ENCODE assay signal across 9 cellular contexts in the genomic region with DNA sequence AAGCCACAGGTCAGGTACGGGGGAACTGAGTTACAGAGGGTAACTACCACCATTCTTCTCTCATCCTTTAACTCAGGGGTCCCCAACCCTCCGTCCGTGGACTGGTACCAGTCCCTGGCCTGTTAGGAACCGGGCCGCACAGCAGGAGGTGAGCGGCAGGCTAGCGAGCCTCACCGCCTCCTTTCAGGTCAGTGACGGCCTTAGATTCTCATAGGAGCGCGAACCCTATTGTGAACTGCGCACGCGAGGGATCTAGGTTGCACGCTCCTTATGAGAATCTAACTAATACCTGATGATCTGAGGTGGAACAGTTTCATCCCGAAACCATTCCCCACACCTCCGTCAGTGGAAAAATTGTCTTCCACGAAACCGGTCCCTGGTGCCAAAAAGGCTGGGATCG. TPM values are rescaled to one million over a fixed set of nuclear protein-coding genes. Genes with fewer than 3 reads are reported as not detected.
DNase-seq lines count a peak whose midpoint lies in the region; ATAC-seq and TF ChIP-seq lines count a peak whose summit lies in the region.
"Not testable (repeated sequence)": the region's sequence is repeated elsewhere in the genome, so short reads cannot be mapped to it uniquely, and the experiment has no call there.
"Had no signal": no experiment of that assay in that cellular context is flagged by ENCODE, and none has a peak within 500 bp of the region (broad histone marks: within the 10 kb centered on the region; RNA-seq: fewer than 3 reads in every experiment).

No MANE protein-coding gene starts in this region.

- peak overlapping the region; percentile 93 for H3K4me3 ChIP-seq in CD8-positive, alpha-beta memory T cell (ENCODE audit: low read length)
- peak overlapping the region; percentile 100 for H3K4me3 ChIP-seq in MG63
- H3K4me3 ChIP-seq in breast epithelium: peak overlapping the region; percentile 82 to 99 (median 94)
- peak overlapping the region; percentile 92 to 96 for H3K4me3 ChIP-seq in foreskin fibroblast (ENCODE audit: low read depth in 1 of 2, low read length in 2 of 2)
- peak overlapping the region; percentile 98 for H3K4me3 ChIP-seq in lower lobe of right lung
- H3K4me3 ChIP-seq in trophoblast cell (ENCODE audit: low read depth, low read length): not testable (repeated sequence)
- H3K4me3 ChIP-seq in transverse colon: peak overlapping the region; percentile 41 to 95 (median 92)

- peak overlapping the region; percentile 94 to 100 (median 99) for H3K4me3 Mint-ChIP-seq in CD8-positive, alpha-beta memory T cell
- peak overlapping the region; percentile 92 for H3K4me3 Mint-ChIP-seq in activated CD4-positive, alpha-beta T cell treated with anti-CD3 and anti-CD28 coated beads, Interleukin-2, amount 10 ng/mL, durations not matched to agents 24 days and 14 days

- peak overlapping the region; percentile 36 for H4K12ac ChIP-seq in trophoblast cell (ENCODE audit: low read depth, low read length)

- peak overlapping the region; percentile 75 for H4K8ac ChIP-seq in trophoblast cell (ENCODE audit: low read depth, low read length)

- H3K36me3 ChIP-seq in CD8-positive, alpha-beta memory T cell (ENCODE audit: insufficient read depth, low read length); breast epithelium; trophoblast cell (ENCODE audit: control insufficient read depth in 1 of 2, insufficient read depth in 2 of 2, low read length in 2 of 2): not testable (repeated sequence)
- H3K36me3 ChIP-seq in MG63 (peaks cover 16% of the 10 kb centered on the region), lower lobe of right lung (peaks cover 13% of the 10 kb centered on the region), transverse colon (peaks cover 0 to 10% (median 4%) of the 10 kb centered on the region in 4 donors)

- peaks cover 9 to 12% of the 10 kb centered on the region in 2 donors for H3K27me3 Mint-ChIP-seq in CD8-positive, alpha-beta memory T cell
- peaks cover 14% of the 10 kb centered on the region for H3K27me3 Mint-ChIP-seq in activated CD4-positive, alpha-beta T cell treated with anti-CD3 and anti-CD28 coated beads, Interleukin-2, amount 10 ng/mL, durations not matched to agents 24 days and 14 days

- not testable (repeated sequence) for H3K23ac ChIP-seq in trophoblast cell (ENCODE audit: low read length)

- in situ Hi-C loops in transverse colon (cut with MboI; ENCODE audit: low pct_ligation_motif_present in 1 of 4, low pct_unique_long_range_greater_than_20kb in 1 of 4, low sequenced_read_pairs in 3 of 4): loop anchor here in 1 of 4 donors (25.0 kb wide), 1 partner anchor 140 kb away; the partner anchor contains the start of genes GALR3 and GCAT

- H2AK5ac ChIP-seq in trophoblast cell (ENCODE audit: low read length): not testable (repeated sequence)

- H3K14ac ChIP-seq in trophoblast cell (ENCODE audit: low read length): not testable (repeated sequence)

- H3K27me3 ChIP-seq in CD8-positive, alpha-beta memory T cell (ENCODE audit: insufficient read depth, low read length, poor library complexity, severe bottlenecking); MG63; breast epithelium; lower lobe of right lung (ENCODE audit: low read depth); trophoblast cell (ENCODE audit: insufficient read depth, low read length); transverse colon: not testable (repeated sequence)

- H2BK12ac ChIP-seq in trophoblast cell (ENCODE audit: low read length): not testable (repeated sequence)

- TF ChIP-seq CTCF in breast epithelium (IDR thresholded peaks at IDR 0.05); foreskin fibroblast (IDR thresholded peaks at IDR 0.05; ENCODE audit: low read depth, low read length); lower lobe of right lung (IDR thresholded peaks at IDR 0.05); transverse colon (IDR thresholded peaks at IDR 0.05): not testable (repeated sequence)

- peak overlapping the region; percentile 84 for H3K4me2 ChIP-seq in trophoblast cell (ENCODE audit: low read length)

- not testable (repeated sequence) for DNase-seq in CD8-positive, alpha-beta memory T cell; MG63; breast epithelium (ENCODE audit: low spot score in 2 of 2); lower lobe of right lung; trophoblast cell; transverse colon
- peak; percentile 65 for DNase-seq in activated CD4-positive, alpha-beta T cell treated with anti-CD3 and anti-CD28 coated beads, Interleukin-2, amount 10 ng/mL, durations not matched to agents 24 days and 14 days
- peak in 1 of 2 donors; percentile 22 for DNase-seq in foreskin fibroblast

- not testable (repeated sequence) for H3K18ac ChIP-seq in trophoblast cell (ENCODE audit: low read length)

- not testable (repeated sequence) for H4K91ac ChIP-seq in trophoblast cell (ENCODE audit: low read depth, low read length)

- peak overlapping the region; percentile 71 for H2AFZ ChIP-seq in trophoblast cell (ENCODE audit: insufficient read depth, low read length, poor library complexity)

- ATAC-seq in lower lobe of right lung: peak; percentile 8 to 31

- not testable (repeated sequence) for H3K4ac ChIP-seq in trophoblast cell (ENCODE audit: low read depth, low read length)

- CTCF ChIA-PET in CD8-positive, alpha-beta memory T cell (lab: Charles Lee): interaction anchor here (1.2 to 1.4 kb wide), 4 partner anchors 12 to 47 kb away, joined by 3 to 4 read pairs (median 3); partner anchors contain the start of gene MICALL1

- intact Hi-C loops in activated CD4-positive, alpha-beta T cell treated with anti-CD3 and anti-CD28 coated beads, Interleukin-2, amount 10 ng/mL, durations not matched to agents 24 days and 14 days (cut with micrococcal nuclease): loop anchor here (1.0 to 5.0 kb wide), 5 partner anchors 13 to 146 kb away; partner anchors contain the start of genes ANKRD54, GCAT and MICALL1
- intact Hi-C loops in breast epithelium (cut with DNase I; ENCODE audit: low total_unique reads); lower lobe of right lung (cut with DNase I): not testable (repeated sequence)
- intact Hi-C loops in transverse colon (cut with DNase I; ENCODE audit: low total_unique reads): loop anchor here (5.0 kb wide), 1 partner anchor 105 kb away; the partner anchor contains the start of gene EIF3L

- TF ChIP-seq POLR2A in breast epithelium (IDR thresholded peaks at IDR 0.05); transverse colon (IDR thresholded peaks at IDR 0.05): not testable (repeated sequence)

- not testable (repeated sequence) for H2BK5ac ChIP-seq in trophoblast cell (ENCODE audit: low read depth, low read length, poor library complexity)

- not testable (repeated sequence) for H3K9ac ChIP-seq in trophoblast cell (ENCODE audit: low read length)

- H3K79me1 ChIP-seq in trophoblast cell (ENCODE audit: low read length): not testable (repeated sequence)

- POLR2A ChIA-PET in CD8-positive, alpha-beta memory T cell (lab: Charles Lee): interaction anchor here (0.6 kb wide), 1 partner anchor 602 kb away, joined by 4 read pairs; no protein-coding TSS in a partner anchor

- peaks cover 38 to 44% (median 42%) of the 10 kb centered on the region in 3 donors for H3K4me1 Mint-ChIP-seq in CD8-positive, alpha-beta memory T cell
- H3K4me1 Mint-ChIP-seq in activated CD4-positive, alpha-beta T cell treated with anti-CD3 and anti-CD28 coated beads, Interleukin-2, amount 10 ng/mL, durations not matched to agents 24 days and 14 days: peaks cover 22% of the 10 kb centered on the region

- peaks cover 4 to 24% (median 14%) of the 10 kb centered on the region in 3 donors for H3K36me3 Mint-ChIP-seq in CD8-positive, alpha-beta memory T cell
- peaks cover 22% of the 10 kb centered on the region for H3K36me3 Mint-ChIP-seq in activated CD4-positive, alpha-beta T cell treated with anti-CD3 and anti-CD28 coated beads, Interleukin-2, amount 10 ng/mL, durations not matched to agents 24 days and 14 days (ENCODE audit: low read depth)

- not testable (repeated sequence) for H2BK120ac ChIP-seq in trophoblast cell (ENCODE audit: insufficient read depth, low read length, poor library complexity)

- TF ChIP-seq EP300 in transverse colon (IDR thresholded peaks at IDR 0.05; ENCODE audit: low read depth): not testable (repeated sequence)

- not testable (repeated sequence) for H3K9me3 ChIP-seq in CD8-positive, alpha-beta memory T cell (ENCODE audit: low read length); MG63; breast epithelium; lower lobe of right lung; trophoblast cell (ENCODE audit: insufficient read depth, low read depth, low read length); transverse colon

- not testable (repeated sequence) for H3K79me2 ChIP-seq in trophoblast cell (ENCODE audit: control insufficient read depth, insufficient read depth, low read length, poor library complexity)

- peaks cover 17% of the 10 kb centered on the region for H3K4me1 ChIP-seq in CD8-positive, alpha-beta memory T cell (ENCODE audit: insufficient read depth, low read length)
- not testable (repeated sequence) for H3K4me1 ChIP-seq in breast epithelium
- H3K4me1 ChIP-seq in lower lobe of right lung (peaks cover 27% of the 10 kb centered on the region), trophoblast cell (ENCODE audit: control insufficient read depth in 1 of 2, insufficient read depth in 2 of 2, low read length in 2 of 2) (peaks cover 9 to 16% of the 10 kb centered on the region in 2 experiments), transverse colon (peaks cover 18 to 22% (median 20%) of the 10 kb centered on the region in 4 donors)

- peak overlapping the region in 6 of 8 donors; percentile 36 to 98 (median 58) for H3K27ac Mint-ChIP-seq in CD8-positive, alpha-beta memory T cell
- not testable (repeated sequence) for H3K27ac Mint-ChIP-seq in activated CD4-positive, alpha-beta T cell treated with anti-CD3 and anti-CD28 coated beads, Interleukin-2, amount 10 ng/mL, durations not matched to agents 24 days and 14 days

- not testable (repeated sequence) for H3K27ac ChIP-seq in CD8-positive, alpha-beta memory T cell (ENCODE audit: low read depth, low read length); lower lobe of right lung; trophoblast cell (ENCODE audit: low read depth, low read length)
- peak overlapping the region in 1 of 2 donors; percentile 78 for H3K27ac ChIP-seq in breast epithelium
- peak overlapping the region in 2 of 4 donors; percentile 72 to 88 for H3K27ac ChIP-seq in transverse colon

- not testable (repeated sequence) for H3K9me3 Mint-ChIP-seq in CD8-positive, alpha-beta memory T cell; activated CD4-positive, alpha-beta T cell treated with anti-CD3 and anti-CD28 coated beads, Interleukin-2, amount 10 ng/mL, durations not matched to agents 24 days and 14 days

- WGBS in trophoblast cell (ENCODE audit: extremely low coverage, insufficient coverage, insufficient read length): no CpG with 5 or more reads among the region's 20 CpGs
- 17% methylated on average over 17 of the region's 20 CpGs; no CpG with 5 or more reads in 1 of the 2 donors for WGBS in transverse colon (ENCODE audit: low coverage in 1 of 2), 2 donors

RNA-seq across cellular contexts. Expression of gene C22orf23, which starts 0.8 kb away (rescaled TPM):
- total RNA-seq in CD8-positive, alpha-beta memory T cell: under 1 TPM; 0.29 to 0.37 TPM
- polyA plus RNA-seq in CD8-positive, alpha-beta memory T cell: not detected
- 0.36 and 2.3 TPM in 2 replicates for total RNA-seq in MG63 (2014; rRNA removed; shearing (Covaris generic); ENCODE audit: low replicate concordance)
- 0.37 TPM in 1 of 2 replicates, not detected in the other for total RNA-seq in activated CD4-positive, alpha-beta T cell treated with anti-CD3 and anti-CD28 coated beads, Interleukin-2, amount 10 ng/mL, durations not matched to agents 24 days and 14 days
- total RNA-seq in breast epithelium: under 1 TPM in 1 of 3 donors, not detected in 2; 0.64 TPM
- 1.2 TPM for total RNA-seq in lower lobe of right lung
- polyA plus RNA-seq in trophoblast cell (2013): 0.12 and 0.18 TPM in 2 replicates
- total RNA-seq in transverse colon: not detected
- total RNA-seq: HT-29 had no signal

RNA-seq across cellular contexts. Expression of gene POLR2F, which starts 0.9 kb away (rescaled TPM):
- 100 to 1,000 TPM; 140 to 148 TPM for total RNA-seq in CD8-positive, alpha-beta memory T cell
- polyA plus RNA-seq in CD8-positive, alpha-beta memory T cell: 167 TPM
- total RNA-seq in MG63 (2014; rRNA removed; shearing (Covaris generic); ENCODE audit: low replicate concordance): 64.9 and 167 TPM in 2 replicates
- total RNA-seq in activated CD4-positive, alpha-beta T cell treated with anti-CD3 and anti-CD28 coated beads, Interleukin-2, amount 10 ng/mL, durations not matched to agents 24 days and 14 days: 113 TPM in 2 replicates
- total RNA-seq in breast epithelium (10 to 100 TPM; 66.7 to 93.7 (median 82.4) TPM), lower lobe of right lung (60.3 TPM), transverse colon (10 to 100 TPM in 3 of 4 donors, 1 to 10 TPM in 1; 7.6 to 65.5 (median 32.6) TPM)
- polyA plus RNA-seq in trophoblast cell (2013): 140 and 147 TPM in 2 replicates

RNA-seq across cellular contexts. Expression of gene SOX10, which starts 31.7 kb away (rescaled TPM):
- total RNA-seq in CD8-positive, alpha-beta memory T cell: not detected
- polyA plus RNA-seq in CD8-positive, alpha-beta memory T cell: not detected
- total RNA-seq in MG63 (2014; rRNA removed; shearing (Covaris generic); ENCODE audit: low replicate concordance): not detected in 2 replicates
- total RNA-seq in activated CD4-positive, alpha-beta T cell treated with anti-CD3 and anti-CD28 coated beads, Interleukin-2, amount 10 ng/mL, durations not matched to agents 24 days and 14 days: not detected in 2 replicates
- total RNA-seq in breast epithelium (100 to 1,000 TPM in 1 of 3 donors, 10 to 100 TPM in 1, under 1 TPM in 1; 0.16 to 101 (median 24.9) TPM), lower lobe of right lung (not detected), transverse colon (1 to 10 TPM; 1.2 to 4.9 (median 3.5) TPM)
- polyA plus RNA-seq in trophoblast cell (2013): 0.10 and 0.15 TPM in 2 replicates
- total RNA-seq: HT-29 had no signal

RNA-seq across cellular contexts. Expression of gene MICALL1, which starts 46.5 kb away (rescaled TPM):
- 10 to 100 TPM; 25.4 to 25.8 TPM for total RNA-seq in CD8-positive, alpha-beta memory T cell
- 7.2 TPM for polyA plus RNA-seq in CD8-positive, alpha-beta memory T cell
- total RNA-seq in MG63 (2014; rRNA removed; shearing (Covaris generic); ENCODE audit: low replicate concordance): 13.8 and 25.3 TPM in 2 replicates
- total RNA-seq in activated CD4-positive, alpha-beta T cell treated with anti-CD3 and anti-CD28 coated beads, Interleukin-2, amount 10 ng/mL, durations not matched to agents 24 days and 14 days: 27.3 and 27.7 TPM in 2 replicates
- total RNA-seq in breast epithelium (10 to 100 TPM in 2 of 3 donors, 1 to 10 TPM in 1; 8.6 to 25.6 (median 22.0) TPM), lower lobe of right lung (32.2 TPM), transverse colon (10 to 100 TPM; 26.8 to 87.2 (median 37.3) TPM)
- polyA plus RNA-seq in trophoblast cell (2013): 103 and 108 TPM in 2 replicates
